In the genomic region with DNA sequence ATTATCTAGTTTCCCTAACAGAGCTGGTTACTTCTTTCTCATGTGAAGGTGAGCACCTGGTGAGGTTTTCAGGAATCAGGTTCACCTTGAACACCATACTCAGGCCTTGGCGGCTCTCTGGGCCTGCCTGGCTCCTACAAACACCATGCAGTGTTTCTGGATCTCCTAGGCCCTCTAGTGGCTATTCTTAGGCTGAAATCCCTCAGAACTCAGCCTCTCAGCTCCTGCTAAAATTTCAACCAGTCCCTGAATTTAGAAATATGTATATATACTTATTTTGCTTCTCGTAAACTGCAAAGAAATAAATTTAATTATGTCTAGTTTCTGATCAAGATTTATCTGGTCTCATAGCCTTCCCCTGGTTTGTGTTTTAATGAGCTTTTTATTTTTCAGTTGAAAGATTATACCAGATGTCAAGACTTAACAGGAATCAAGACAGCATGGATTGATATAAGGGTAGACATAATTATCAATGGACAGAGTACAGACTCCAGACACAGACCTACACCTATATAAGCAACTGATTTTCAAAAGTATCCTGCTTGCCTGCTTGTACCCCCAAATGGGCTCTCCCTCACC, we compare ENCODE assay signal across 9 cellular contexts.
A peak's percentile ranks its signal among the peaks of the same experiment; 100 is the strongest.
DNase-seq lines count a peak whose midpoint lies in the region; ATAC-seq and TF ChIP-seq lines count a peak whose summit lies in the region.
"Had no signal": no experiment of that assay in that cellular context is flagged by ENCODE, and none has a peak within 500 bp of the region (broad histone marks: within the 10 kb centered on the region; RNA-seq: fewer than 3 reads in every experiment).

No MANE protein-coding gene starts in this region.

- H3K4me3 ChIP-seq in astrocyte of the cerebellum (ENCODE audit: low read depth, low read length) (no peak overlapping the region), iPS DF 6.9 (ENCODE audit: low read length) (no peak overlapping the region)
- H3K4me3 ChIP-seq: SJSA1 had no signal

- no peak overlapping the region for H3K27ac ChIP-seq in iPS DF 6.9 (ENCODE audit: low read length)
- H3K27ac ChIP-seq: SJSA1 had no signal

- no peaks in the 10 kb centered on the region for H3K9me3 ChIP-seq in iPS DF 6.9 (ENCODE audit: control insufficient read depth, insufficient read depth, low read length)
- H3K9me3 ChIP-seq: SJSA1 had no signal

- peak; percentile 66 for ATAC-seq in GM18861 (IDR thresholded peaks at IDR 0.05; ENCODE audit: unreplicated experiment)
- ATAC-seq in HG03558 (IDR thresholded peaks at IDR 0.05; ENCODE audit: extremely low read depth, unreplicated experiment): peak; percentile 56
- no peak for ATAC-seq in activated CD4-positive, CD25-positive, alpha-beta regulatory T cell treated with anti-CD3 and anti-CD28 coated beads, Interleukin-2, amount 50 U/mL, for 24 hours

- H3K4me1 ChIP-seq in iPS DF 6.9 (ENCODE audit: control insufficient read depth, insufficient read depth, low read length): peaks cover 2% of the 10 kb centered on the region

- in situ Hi-C loops in astrocyte of the cerebellum (cut with HindIII; ENCODE audit: low sequenced_read_pairs): no loop called here

- WGBS in iPS DF 6.9 (ENCODE audit: insufficient coverage, insufficient read length): no CpG with 5 or more reads among the region's 2 CpGs

- H3K27me3 ChIP-seq in iPS DF 6.9 (ENCODE audit: control insufficient read depth, insufficient read depth, low read length): no peaks in the 10 kb centered on the region
- H3K27me3 ChIP-seq: SJSA1 had no signal

- DNase-seq in CD1c-positive myeloid dendritic cell (ENCODE audit: extremely low spot score) (peak; percentile 64), NCI-H748 (lab: John Stamatoyannopoulos, UW; ENCODE audit: unreplicated experiment) (peak; percentile 74), astrocyte of the cerebellum (ENCODE audit: low read depth) (peak; percentile 49), iPS DF 6.9 (ENCODE audit: low read depth, low spot score) (peak; percentile 20)
- DNase-seq in stimulated activated CD4-positive, alpha-beta T cell treated with anti-CD3 and anti-CD28 coated beads, Interleukin-1b, Interleukin-23, amount 100 ng/mL, for 48 hours: peak; percentile 19

- TF ChIP-seq CTCF in astrocyte of the cerebellum (IDR thresholded peaks at IDR 0.05; ENCODE audit: low read depth, low read length, missing control alignments): peak; percentile 89

- H3K36me3 ChIP-seq in iPS DF 6.9 (ENCODE audit: control insufficient read depth, insufficient read depth, low read length): no peaks in the 10 kb centered on the region
- H3K36me3 ChIP-seq: SJSA1 had no signal

Comparison
In these comparisons a context has a peak if more than half of its experiments do, and no peak if none do; other contexts are left out.
1. DNase-seq: peak in every context shown above with its lines; median percentile 74 in NCI-H748; 64 in CD1c-positive myeloid dendritic cell; 49 in astrocyte of the cerebellum; 20 in iPS DF 6.9; 19 in stimulated activated CD4-positive, alpha-beta T cell treated with anti-CD3 and anti-CD28 coated beads, Interleukin-1b, Interleukin-23, amount 100 ng/mL, for 48 hours.
2. ATAC-seq: peak in GM18861 (single experiment) and HG03558 (single experiment); none in activated CD4-positive, CD25-positive, alpha-beta regulatory T cell treated with anti-CD3 and anti-CD28 coated beads, Interleukin-2, amount 50 U/mL, for 24 hours (0 of 2).